ENCODE assay signal across 1 cellular context in the genomic region with DNA sequence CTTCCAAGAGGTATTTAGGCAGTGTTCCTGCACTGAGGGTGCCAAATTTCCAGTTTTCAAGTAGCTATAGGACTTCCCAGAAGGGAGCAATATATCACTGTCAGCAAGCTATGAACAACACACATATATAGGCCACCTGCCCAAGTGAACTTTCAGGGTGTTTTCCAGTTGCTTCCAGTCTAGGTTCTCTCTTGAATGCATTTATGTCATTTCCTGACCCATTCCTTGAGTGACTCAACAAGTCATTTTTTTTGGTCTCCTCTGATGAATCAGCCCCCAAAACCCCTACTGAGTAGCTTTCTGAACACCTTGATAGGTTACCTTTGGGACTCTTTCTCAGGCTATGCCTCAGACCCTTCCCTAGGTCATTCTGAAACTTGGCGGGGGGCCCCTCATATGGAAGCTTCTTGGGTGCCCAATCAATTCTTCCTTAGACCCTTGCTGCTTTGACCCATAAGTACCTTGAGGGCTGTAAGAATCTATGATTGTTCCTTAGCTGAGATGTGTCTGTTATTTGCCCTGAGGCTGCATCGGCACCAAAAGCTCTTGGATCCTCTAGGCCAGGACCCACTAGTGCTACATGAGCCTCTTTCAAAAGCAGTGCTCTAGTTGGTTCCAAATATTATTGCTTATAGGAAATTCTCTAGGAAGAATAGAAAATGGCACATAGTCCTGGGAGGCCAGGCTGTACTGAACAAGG.
TF ChIP-seq lines count a peak whose summit lies in the region.

No MANE protein-coding gene starts in this region.

TF ChIP-seq in IMR-90, 13 proteins besides CTCF, POLR2A, EP300 and RAD21 (continued from another document):
- TF ChIP-seq, protein P1, sequence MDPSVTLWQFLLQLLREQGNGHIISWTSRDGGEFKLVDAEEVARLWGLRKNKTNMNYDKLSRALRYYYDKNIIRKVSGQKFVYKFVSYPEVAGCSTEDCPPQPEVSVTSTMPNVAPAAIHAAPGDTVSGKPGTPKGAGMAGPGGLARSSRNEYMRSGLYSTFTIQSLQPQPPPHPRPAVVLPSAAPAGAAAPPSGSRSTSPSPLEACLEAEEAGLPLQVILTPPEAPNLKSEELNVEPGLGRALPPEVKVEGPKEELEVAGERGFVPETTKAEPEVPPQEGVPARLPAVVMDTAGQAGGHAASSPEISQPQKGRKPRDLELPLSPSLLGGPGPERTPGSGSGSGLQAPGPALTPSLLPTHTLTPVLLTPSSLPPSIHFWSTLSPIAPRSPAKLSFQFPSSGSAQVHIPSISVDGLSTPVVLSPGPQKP (IDR thresholded peaks at IDR 0.05; ENCODE audit: borderline replicate concordance, low read depth, low read length) = no peak
- TF ChIP-seq CHD1 (IDR thresholded peaks at IDR 0.05; ENCODE audit: low read depth, low read length) (no peak), SMC3 (IDR thresholded peaks at IDR 0.05; ENCODE audit: low read depth, low read length) (no peak), MAZ (IDR thresholded peaks at IDR 0.05; ENCODE audit: borderline replicate concordance, low read depth, low read length) (no peak), RCOR1 (IDR thresholded peaks at IDR 0.05; ENCODE audit: insufficient replicate concordance, low read length) (no peak), BHLHE40 (IDR thresholded peaks at IDR 0.05; ENCODE audit: low read depth, low read length) (no peak), CEBPB (IDR thresholded peaks at IDR 0.05; ENCODE audit: low read depth, low read length) (no peak), NFE2L2 (IDR thresholded peaks at IDR 0.05; ENCODE audit: low read depth, low read length) (no peak)
